31 cellular contexts compared by ENCODE assay signal in genomic region chr4:68744368-68744767, GRCh38.
"Had no signal": no experiment of that assay in that cellular context is flagged by ENCODE, and none has a peak within 500 bp of the region (broad histone marks: within the 10 kb centered on the region; RNA-seq: fewer than 3 reads in every experiment).

No MANE protein-coding gene starts in this region.

- H3K36me3 ChIP-seq: MG63, SJSA1 had no signal

- H3K4me2 ChIP-seq: KMS-11 had no signal

- H3K9ac ChIP-seq: KMS-11 had no signal

- H3K9me3 ChIP-seq: MG63, SJSA1 had no signal

- H3K4me1 Mint-ChIP-seq: activated CD4-positive, alpha-beta T cell treated with anti-CD3 and anti-CD28 coated beads, Interleukin-2, amount 10 ng/mL, durations not matched to agents 24 days and 14 days; activated CD8-positive, alpha-beta memory T cell treated with anti-CD3 and anti-CD28 coated beads, Interleukin-2, amount 10 ng/mL, durations not matched to agents 7 days and 5 days; activated T-helper 17 cell treated with anti-CD3 and anti-CD28 coated beads, Interleukin-2, amount 50 U/mL, for 72 hours; brain; WTC11 had no signal

- H3K27me3 Mint-ChIP-seq: activated CD4-positive, alpha-beta T cell treated with anti-CD3 and anti-CD28 coated beads, Interleukin-2, amount 10 ng/mL, durations not matched to agents 24 days and 14 days; activated CD8-positive, alpha-beta memory T cell treated with anti-CD3 and anti-CD28 coated beads, Interleukin-2, amount 10 ng/mL, durations not matched to agents 7 days and 5 days had no signal

- H3K27ac Mint-ChIP-seq: activated CD4-positive, alpha-beta T cell treated with anti-CD3 and anti-CD28 coated beads, Interleukin-2, amount 10 ng/mL, durations not matched to agents 24 days and 14 days; activated CD8-positive, alpha-beta memory T cell treated with anti-CD3 and anti-CD28 coated beads, Interleukin-2, amount 10 ng/mL, durations not matched to agents 7 days and 5 days; activated naive CD4-positive, alpha-beta T cell treated with anti-CD3 and anti-CD28 coated beads for 36 hours; activated naive CD8-positive, alpha-beta T cell; activated T-helper 17 cell treated with anti-CD3 and anti-CD28 coated beads, Interleukin-2, amount 50 U/mL, for 72 hours; brain; WTC11 had no signal

- H3K27ac ChIP-seq: KMS-11, SJSA1 had no signal

- H3K4me3 ChIP-seq: MG63, SJSA1 had no signal

- H3K27me3 ChIP-seq: MG63, SJSA1 had no signal

- H3K36me3 Mint-ChIP-seq: activated CD8-positive, alpha-beta memory T cell treated with anti-CD3 and anti-CD28 coated beads, Interleukin-2, amount 10 ng/mL, durations not matched to agents 7 days and 5 days; activated naive CD8-positive, alpha-beta T cell; brain; WTC11 had no signal

- H3K4me3 Mint-ChIP-seq: activated CD4-positive, alpha-beta T cell treated with anti-CD3 and anti-CD28 coated beads, Interleukin-2, amount 10 ng/mL, durations not matched to agents 24 days and 14 days; activated CD8-positive, alpha-beta memory T cell treated with anti-CD3 and anti-CD28 coated beads, Interleukin-2, amount 10 ng/mL, durations not matched to agents 7 days and 5 days; activated naive CD4-positive, alpha-beta T cell treated with anti-CD3 and anti-CD28 coated beads for 36 hours; activated naive CD8-positive, alpha-beta T cell; activated T-helper 17 cell treated with anti-CD3 and anti-CD28 coated beads, Interleukin-2, amount 50 U/mL, for 72 hours; brain; WTC11 had no signal

- H3K9me3 Mint-ChIP-seq: activated CD4-positive, alpha-beta T cell treated with anti-CD3 and anti-CD28 coated beads, Interleukin-2, amount 10 ng/mL, durations not matched to agents 24 days and 14 days; activated T-helper 17 cell treated with anti-CD3 and anti-CD28 coated beads, Interleukin-2, amount 50 U/mL, for 72 hours had no signal

- DNase-seq: activated CD4-positive, alpha-beta T cell treated with anti-CD3 and anti-CD28 coated beads, Interleukin-2, amount 10 ng/mL, durations not matched to agents 24 days and 14 days; activated CD4-positive, alpha-beta T cell treated with anti-CD3 and anti-CD28 coated beads, Interleukin-2, amount 50 U/mL, for 48 hours; activated CD4-positive, CD25-positive, alpha-beta regulatory T cell treated with anti-CD3 and anti-CD28 coated beads, Interleukin-2, amount 50 U/mL, for 72 hours; activated CD8-positive, alpha-beta memory T cell treated with anti-CD3 and anti-CD28 coated beads, Interleukin-2, amount 10 ng/mL, durations not matched to agents 7 days and 5 days; activated gamma-delta T cell; activated naive CD4-positive, alpha-beta T cell treated with anti-CD3 and anti-CD28 coated beads for 36 hours; activated T-cell treated with anti-CD3 and anti-CD28 coated beads for 4 hours; activated T-cell treated with anti-CD3 and anti-CD28 coated beads, Interleukin-2, amount 50 U/mL, for 48 hours; amygdala; MG63; MV-4-11; NCI-H1092 treated with DMSO at 0.1 percent for 48 hours; NCI-H1417 treated with DMSO at 0.1 percent for 48 hours; NCI-H1694; NCI-H2029; NCI-H2107; NCI-H2171 treated with DMSO at 0.1 percent for 48 hours; NCI-H345; NCI-H510A; NCI-H69; NK-92 treated with Interleukin-12 subunit alpha and Interleukin-12 subunit beta, amount 100 ng/mL, for 24 hours; OCI-M1; Right ventricle myocardium superior; RPMI8226; SW 1271 had no signal
